Comparison of ENCODE assay signal across 9 cellular contexts in genomic region chr17:350706-351435, GRCh38. TPM values are rescaled to one million over a fixed set of nuclear protein-coding genes. Genes with fewer than 3 reads are reported as not detected.
A peak's percentile ranks its signal among the peaks of the same experiment; 100 is the strongest.
DNase-seq lines count a peak whose midpoint lies in the region; ATAC-seq, FAIRE-seq and TF ChIP-seq lines count a peak whose summit lies in the region.
"Had no signal": no experiment of that assay in that cellular context is flagged by ENCODE, and none has a peak within 500 bp of the region (broad histone marks: within the 10 kb centered on the region; RNA-seq: fewer than 3 reads in every experiment).

No MANE protein-coding gene starts in this region.

- TF ChIP-seq CTCF in dorsolateral prefrontal cortex (IDR thresholded peaks at IDR 0.05 in 54 of 56, conservative IDR thresholded peaks at IDR 0.05 in 2 of 56; ENCODE audit: low read depth in 1 of 56, partially characterized antibody in 56 of 56), result no peak

- H3K27ac ChIP-seq in dorsolateral prefrontal cortex, result peak overlapping the region in 40 of 59 donors; percentile 2 to 78 (median 56)
- no peak overlapping the region for H3K27ac ChIP-seq in effector memory CD4-positive, alpha-beta T cell (ENCODE audit: insufficient read depth, low read length, poor library complexity, severe bottlenecking)
- H3K27ac ChIP-seq: cardiac muscle cell had no signal

- no peaks in the 10 kb centered on the region for H3K9me3 ChIP-seq in effector memory CD4-positive, alpha-beta T cell (ENCODE audit: control insufficient read depth, low read length)

- no peaks in the 10 kb centered on the region for H3K4me1 ChIP-seq in effector memory CD4-positive, alpha-beta T cell (ENCODE audit: control insufficient read depth, insufficient read depth, low read length, poor library complexity, severe bottlenecking)

- no peak overlapping the region for H3K4me3 ChIP-seq in dorsolateral prefrontal cortex
- no peak overlapping the region for H3K4me3 ChIP-seq in effector memory CD4-positive, alpha-beta T cell (ENCODE audit: insufficient read depth, low read depth, low read length, poor library complexity, severe bottlenecking)
- H3K4me3 ChIP-seq: cardiac muscle cell had no signal

- FAIRE-seq in urothelium cell line (lab: Jason Lieb, UNC), result no peak

- ATAC-seq in HG03432 (IDR thresholded peaks at IDR 0.05; ENCODE audit: unreplicated experiment), result no peak
- no peak for ATAC-seq in HG02588 (IDR thresholded peaks at IDR 0.05; ENCODE audit: unreplicated experiment)

- H3K36me3 ChIP-seq in effector memory CD4-positive, alpha-beta T cell (ENCODE audit: control insufficient read depth, insufficient read depth, low read length), result no peaks in the 10 kb centered on the region
- H3K36me3 ChIP-seq: cardiac muscle cell had no signal

- intact Hi-C loops in dorsolateral prefrontal cortex (cut with DNase I), result no loop called here

- no peaks in the 10 kb centered on the region for H3K27me3 ChIP-seq in dorsolateral prefrontal cortex
- H3K27me3 ChIP-seq in effector memory CD4-positive, alpha-beta T cell (replicated peaks; ENCODE audit: control insufficient read depth, insufficient read depth, low read length, poor library complexity, severe bottlenecking), result no peaks in the 10 kb centered on the region
- H3K27me3 ChIP-seq: cardiac muscle cell had no signal

- DNase-seq in NOMO-1 (lab: John Stamatoyannopoulos, UW; ENCODE audit: unreplicated experiment in 2 of 2) (peak; percentile 5 to 48), NOMO-1 treated with dmso at 0.1 percent for 144 hours (lab: John Stamatoyannopoulos, UW; ENCODE audit: unreplicated experiment) (no peak), dorsolateral prefrontal cortex (no peak), lung microvascular endothelial cell (ENCODE audit: low read depth in 2 of 2) (peak; percentile 98), urothelium cell line (ENCODE audit: low spot score) (peak; percentile 33)
- DNase-seq in effector memory CD4-positive, alpha-beta T cell, result no peak

RNA-seq across cellular contexts. Expression of gene RPH3AL, which starts 1.7 kb away (rescaled TPM):
- 10 to 100 TPM in 51 of 120 experiments, 1 to 10 TPM in 69; 4.2 to 18.6 (median 9.3) TPM for total RNA-seq in dorsolateral prefrontal cortex
- 8.9 and 22.2 TPM in 2 replicates for total RNA-seq in lung microvascular endothelial cell

Comparison
In these comparisons a context has a peak if more than half of its experiments do, and no peak if none do; other contexts are left out.
1. DNase-seq: peak in NOMO-1 (2 of 2), lung microvascular endothelial cell (2 of 2) and urothelium cell line (single experiment); none in NOMO-1 treated with dmso at 0.1 percent for 144 hours (single experiment), dorsolateral prefrontal cortex (0 of 10) and effector memory CD4-positive, alpha-beta T cell (0 of 3).